24 cellular contexts compared by ENCODE assay signal in the genomic region with DNA sequence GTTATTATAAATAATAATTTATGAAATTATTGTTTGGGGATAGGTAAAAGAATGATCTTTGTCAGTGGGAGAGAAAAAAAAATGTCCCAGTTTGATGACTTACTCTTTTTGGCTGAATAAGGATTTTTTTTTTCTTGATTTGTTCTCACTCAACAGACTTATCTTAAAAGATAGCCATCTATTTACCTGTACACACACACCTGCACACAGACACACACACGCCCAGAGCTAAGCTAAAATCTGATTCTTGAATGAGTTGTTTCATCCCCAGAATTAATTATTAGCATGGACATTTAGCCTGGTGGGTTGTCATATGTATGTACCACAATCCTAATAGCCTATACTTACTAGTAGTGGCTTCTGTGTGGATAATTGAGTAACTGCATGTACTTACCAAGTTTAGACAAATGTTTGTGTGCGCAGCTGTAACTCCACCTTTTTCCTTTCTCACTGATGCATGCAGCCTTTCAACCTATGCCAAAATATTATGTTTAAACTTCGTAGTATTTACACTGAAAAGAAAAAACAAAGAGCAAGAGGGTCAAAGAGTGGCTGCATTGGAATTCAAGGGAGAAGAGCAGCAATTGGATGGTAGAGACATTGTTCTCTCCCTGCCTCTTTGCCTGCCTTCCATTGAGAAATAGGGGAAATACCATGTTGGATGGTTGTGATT.
DNase-seq lines count a peak whose midpoint lies in the region; ATAC-seq and TF ChIP-seq lines count a peak whose summit lies in the region.
"Had no signal": no experiment of that assay in that cellular context is flagged by ENCODE, and none has a peak within 500 bp of the region (broad histone marks: within the 10 kb centered on the region; RNA-seq: fewer than 3 reads in every experiment).

No MANE protein-coding gene starts in this region.

- TF ChIP-seq CTCF in VCaP (conservative IDR thresholded peaks at IDR 0.05) = no peak

- DNase-seq in NCI-H2107 treated with DMSO at 0.1 percent for 48 hours (lab: John Stamatoyannopoulos, UW; ENCODE audit: unreplicated experiment) (peak; percentile 66), NCI-H2107 (lab: John Stamatoyannopoulos, UW) (no peak), NCI-H345 (lab: John Stamatoyannopoulos, UW) (peak; percentile 54), posterior vena cava (ENCODE audit: low spot score) (no peak), EL (no peak)
- DNase-seq: activated CD4-positive, alpha-beta T cell treated with anti-CD3 and anti-CD28 coated beads, Interleukin-2, amount 10 ng/mL, durations not matched to agents 7 days and 5 days; CD8-positive, alpha-beta memory T cell; colonic mucosa; DND-41; foreskin melanocyte; immature natural killer cell; Karpas-422; naive thymus-derived CD4-positive, alpha-beta T cell; NCI-H226; stimulated activated CD4-positive, alpha-beta T cell treated with anti-CD3 and anti-CD28 coated beads, Interleukin-2, amount 100 ng/mL, for 24 hours; T-helper 2 cell; trophoblast cell had no signal

- no peak for ATAC-seq in GM18870 (IDR thresholded peaks at IDR 0.05; ENCODE audit: unreplicated experiment)
- ATAC-seq in GM21367 (IDR thresholded peaks at IDR 0.05; ENCODE audit: unreplicated experiment) = no peak
- ATAC-seq: A549; esophagus mucosa; naive thymus-derived CD4-positive, alpha-beta T cell had no signal

- intact Hi-C loops in posterior vena cava (cut with DNase I) = loop anchor here in 1 of 2 donors (5.0 kb wide), 1 partner anchor 1687 kb away; no protein-coding TSS in a partner anchor

- peak overlapping the region; percentile 78 for H3K27ac ChIP-seq in VCaP
- H3K27ac ChIP-seq: A549, colonic mucosa, hepatocyte, SK-N-MC had no signal

Comparison
In these comparisons a context has a peak if more than half of its experiments do, and no peak if none do; other contexts are left out.
1. DNase-seq: peak in NCI-H2107 treated with DMSO at 0.1 percent for 48 hours (single experiment) and NCI-H345 (single experiment); none in NCI-H2107 (single experiment), posterior vena cava (single experiment) and EL (single experiment).